12 cellular contexts compared by ENCODE assay signal in the genomic region with DNA sequence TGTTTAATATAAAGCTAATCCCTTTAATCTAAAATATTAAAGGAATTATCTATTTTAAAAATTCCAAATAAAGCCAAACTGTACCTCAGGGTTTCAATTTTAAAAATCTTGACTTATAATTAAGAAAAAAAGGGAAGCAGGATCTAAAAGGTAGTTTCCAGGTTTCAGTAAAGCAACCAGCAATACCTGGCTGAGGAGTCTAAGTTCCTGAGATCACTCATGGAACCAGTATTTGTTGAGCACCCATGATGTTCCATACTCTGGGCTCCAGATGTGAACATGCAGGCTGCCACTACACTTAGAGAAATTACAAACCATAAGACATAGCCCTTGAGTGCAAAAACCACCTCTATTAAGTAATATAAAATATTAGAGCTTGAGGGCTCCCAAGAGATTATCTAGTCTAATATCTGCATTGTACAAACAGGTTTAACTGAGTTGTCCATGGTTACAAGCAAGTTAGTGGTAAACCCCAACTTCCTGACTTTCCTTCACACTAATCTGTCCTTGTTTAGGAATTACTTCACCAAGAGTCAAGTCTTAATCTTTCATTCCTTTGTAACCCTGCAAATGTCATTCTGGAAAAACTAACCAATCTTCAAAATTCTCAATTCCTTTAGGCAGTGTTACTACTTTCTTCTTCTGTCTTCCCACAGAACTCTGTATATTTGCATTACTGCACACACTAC. TPM values are rescaled to one million over a fixed set of nuclear protein-coding genes. Genes with fewer than 3 reads are reported as not detected.
DNase-seq lines count a peak whose midpoint lies in the region; ATAC-seq, FAIRE-seq and TF ChIP-seq lines count a peak whose summit lies in the region.
"Had no signal": no experiment of that assay in that cellular context is flagged by ENCODE, and none has a peak within 500 bp of the region (broad histone marks: within the 10 kb centered on the region; RNA-seq: fewer than 3 reads in every experiment).

No MANE protein-coding gene starts in this region.

- peak overlapping the region; percentile 14 to 74 (median 46) for H3K27ac Mint-ChIP-seq in immature natural killer cell
- H3K27ac Mint-ChIP-seq in activated naive CD4-positive, alpha-beta T cell treated with anti-CD3 and anti-CD28 coated beads for 36 hours = no peak overlapping the region
- H3K27ac Mint-ChIP-seq: nephron had no signal

- H3K27me3 Mint-ChIP-seq in immature natural killer cell (ENCODE audit: low read depth in 3 of 3) = peaks cover 0 to 2% (median 2%) of the 10 kb centered on the region in 3 donors
- no peaks in the 10 kb centered on the region for H3K27me3 Mint-ChIP-seq in activated naive CD4-positive, alpha-beta T cell treated with anti-CD3 and anti-CD28 coated beads for 36 hours (ENCODE audit: low read depth)
- H3K27me3 Mint-ChIP-seq: activated CD4-positive, alpha-beta memory T cell treated with anti-CD3 and anti-CD28 coated beads for 36 hours had no signal

- H3K4me1 Mint-ChIP-seq in immature natural killer cell = peaks cover 56 to 83% of the 10 kb centered on the region in 2 donors
- H3K4me1 Mint-ChIP-seq in activated naive CD4-positive, alpha-beta T cell treated with anti-CD3 and anti-CD28 coated beads for 36 hours (ENCODE audit: low read depth) = peaks cover 56% of the 10 kb centered on the region

- H3K27ac ChIP-seq in WERI-Rb-1 = no peak overlapping the region
- H3K27ac ChIP-seq: epithelial cell of prostate had no signal

- ATAC-seq in GM21526 (IDR thresholded peaks at IDR 0.05; ENCODE audit: low FRiP score, unreplicated experiment) = peak; percentile 44
- ATAC-seq in HG03354 (IDR thresholded peaks at IDR 0.05; ENCODE audit: poor library complexity, severe bottlenecking, unreplicated experiment) = peak; percentile 54

- CTCF ChIA-PET in activated naive CD4-positive, alpha-beta T cell treated with anti-CD3 and anti-CD28 coated beads for 36 hours (lab: Charles Lee) = interaction anchor here (1.2 kb wide), 1 partner anchor 25 kb away, joined by 3 read pairs; no protein-coding TSS in a partner anchor

- no peaks in the 10 kb centered on the region for H3K9me3 Mint-ChIP-seq in immature natural killer cell
- no peaks in the 10 kb centered on the region for H3K9me3 Mint-ChIP-seq in activated naive CD4-positive, alpha-beta T cell treated with anti-CD3 and anti-CD28 coated beads for 36 hours
- H3K9me3 Mint-ChIP-seq: activated CD4-positive, alpha-beta memory T cell treated with anti-CD3 and anti-CD28 coated beads for 36 hours; nephron had no signal

- no peaks in the 10 kb centered on the region for H3K9me3 ChIP-seq in WERI-Rb-1 (ENCODE audit: severe bottlenecking)

- no peak for TF ChIP-seq CTCF in WERI-Rb-1 (IDR thresholded peaks at IDR 0.05; ENCODE audit: low read depth, low read length)

- no peak for DNase-seq in GM18507 (ENCODE audit: extremely low spot score, insufficient read length, low read depth)
- DNase-seq in immature natural killer cell = no peak
- no peak for DNase-seq in NCI-H2196 (lab: John Stamatoyannopoulos, UW; ENCODE audit: unreplicated experiment)
- DNase-seq in WERI-Rb-1 = no peak
- DNase-seq in HuH-7 (ENCODE audit: low spot score) = no peak
- DNase-seq in activated naive CD4-positive, alpha-beta T cell treated with anti-CD3 and anti-CD28 coated beads for 36 hours = no peak
- DNase-seq: activated CD4-positive, alpha-beta memory T cell treated with anti-CD3 and anti-CD28 coated beads for 36 hours; NCI-H2081 treated with DMSO at 0.1 percent for 48 hours had no signal

- peak; percentile 35 for FAIRE-seq in GM18507 (lab: Jason Lieb, UNC)

- H3K36me3 Mint-ChIP-seq in immature natural killer cell = peaks cover 0 to 7% (median 0%) of the 10 kb centered on the region in 3 donors
- peaks cover 20% of the 10 kb centered on the region for H3K36me3 Mint-ChIP-seq in activated naive CD4-positive, alpha-beta T cell treated with anti-CD3 and anti-CD28 coated beads for 36 hours (ENCODE audit: low read depth)

- intact Hi-C loops in activated naive CD4-positive, alpha-beta T cell treated with anti-CD3 and anti-CD28 coated beads for 36 hours (cut with micrococcal nuclease) = no loop called here

- no peak overlapping the region for H3K4me3 ChIP-seq in WERI-Rb-1 (ENCODE audit: low read depth, low read length)

- H3K27me3 ChIP-seq in WERI-Rb-1 (ENCODE audit: insufficient read depth, low read depth, severe bottlenecking) = no peaks in the 10 kb centered on the region

- peaks cover 16% of the 10 kb centered on the region for H3K36me3 ChIP-seq in WERI-Rb-1

- peak overlapping the region in 3 of 5 donors; percentile 8 to 51 (median 33) for H3K4me3 Mint-ChIP-seq in immature natural killer cell
- no peak overlapping the region for H3K4me3 Mint-ChIP-seq in activated naive CD4-positive, alpha-beta T cell treated with anti-CD3 and anti-CD28 coated beads for 36 hours
- H3K4me3 Mint-ChIP-seq: activated CD4-positive, alpha-beta memory T cell treated with anti-CD3 and anti-CD28 coated beads for 36 hours; nephron had no signal

RNA-seq across cellular contexts. Expression of a gene that starts 49.2 kb away (rescaled TPM):
- 10 to 100 TPM in 2 of 3 donors, 1 to 10 TPM in 1; 7.4 to 46.8 (median 22.0) TPM for polyA plus RNA-seq in immature natural killer cell
- 10 to 100 TPM; 47.3 to 51.5 TPM for total RNA-seq in activated naive CD4-positive, alpha-beta T cell treated with anti-CD3 and anti-CD28 coated beads for 36 hours
